Comparison of ENCODE assay signal across 8 cellular contexts in genomic region chr16:55502801-55503366, GRCh38. TPM values are rescaled to one million over a fixed set of nuclear protein-coding genes. Genes with fewer than 3 reads are reported as not detected.
DNase-seq lines count a peak whose midpoint lies in the region; ATAC-seq and TF ChIP-seq lines count a peak whose summit lies in the region.

No MANE protein-coding gene starts in this region.

- H3K4me3 ChIP-seq in AG10803 (ENCODE audit: low read length) (no peak overlapping the region), coronary artery (no peak overlapping the region)

- no peak overlapping the region for H3K27ac Mint-ChIP-seq in T-helper 2 cell treated with Interferon-gamma antibody and Interleukin-4, amounts not matched to agents 5 μg/mL and 100 μg/mL, for 36 hours

- DNase-seq in AG10803 (ENCODE audit: low read depth) (peak; percentile 84), NCI-H187 treated with DMSO at 0.1 percent for 48 hours (lab: John Stamatoyannopoulos, UW) (peak; percentile 5), coronary artery (ENCODE audit: low spot score) (peak; percentile 91), mesenteric fat pad (ENCODE audit: low spot score) (peak; percentile 90), NCI-H1930 (lab: John Stamatoyannopoulos, UW) (no peak)
- no peak for DNase-seq in T-helper 2 cell treated with Interferon-gamma antibody and Interleukin-4, amounts not matched to agents 5 μg/mL and 100 μg/mL, for 36 hours (ENCODE audit: low spot score)

- peak overlapping the region; percentile 48 to 60 for H3K27ac ChIP-seq in coronary artery

- peaks cover 3% of the 10 kb centered on the region for H3K27me3 Mint-ChIP-seq in T-helper 2 cell treated with Interferon-gamma antibody and Interleukin-4, amounts not matched to agents 5 μg/mL and 100 μg/mL, for 36 hours (ENCODE audit: low read depth)

- H3K4me1 Mint-ChIP-seq in T-helper 2 cell treated with Interferon-gamma antibody and Interleukin-4, amounts not matched to agents 5 μg/mL and 100 μg/mL, for 36 hours (ENCODE audit: low read depth) = peaks cover 27% of the 10 kb centered on the region

- H3K4me3 Mint-ChIP-seq in T-helper 2 cell treated with Interferon-gamma antibody and Interleukin-4, amounts not matched to agents 5 μg/mL and 100 μg/mL, for 36 hours = no peak overlapping the region

- H3K36me3 Mint-ChIP-seq in T-helper 2 cell treated with Interferon-gamma antibody and Interleukin-4, amounts not matched to agents 5 μg/mL and 100 μg/mL, for 36 hours (ENCODE audit: low read depth) = no peaks in the 10 kb centered on the region

- H3K9me3 Mint-ChIP-seq in T-helper 2 cell treated with Interferon-gamma antibody and Interleukin-4, amounts not matched to agents 5 μg/mL and 100 μg/mL, for 36 hours = no peaks in the 10 kb centered on the region

- TF ChIP-seq CTCF in AG10803 (conservative IDR thresholded peaks at IDR 0.05; ENCODE audit: low read length) (no peak), coronary artery (IDR thresholded peaks at IDR 0.05) (no peak)

- no peak for ATAC-seq in HG03354 (IDR thresholded peaks at IDR 0.05; ENCODE audit: poor library complexity, severe bottlenecking, unreplicated experiment)
- no peak for ATAC-seq in GM19324 (IDR thresholded peaks at IDR 0.05; ENCODE audit: low FRiP score, unreplicated experiment)

RNA-seq across cellular contexts. Expression of gene LPCAT2, which starts 6.0 kb away (rescaled TPM):
- total RNA-seq in mesenteric fat pad = 15.7 TPM

RNA-seq across cellular contexts. Expression of gene MMP2, which starts 23.9 kb away (rescaled TPM):
- 521 TPM for total RNA-seq in mesenteric fat pad

Comparison
In these comparisons a context has a peak if more than half of its experiments do, and no peak if none do; other contexts are left out.
1. DNase-seq: peak in AG10803 (single experiment), NCI-H187 treated with DMSO at 0.1 percent for 48 hours (single experiment), coronary artery (single experiment) and mesenteric fat pad (single experiment); none in NCI-H1930 (0 of 2) and T-helper 2 cell treated with Interferon-gamma antibody and Interleukin-4, amounts not matched to agents 5 μg/mL and 100 μg/mL, for 36 hours (single experiment).